13 cellular contexts compared by ENCODE assay signal in genomic region chr17:45110676-45111611, GRCh38. TPM values are rescaled to one million over a fixed set of nuclear protein-coding genes. Genes with fewer than 3 reads are reported as not detected.
DNase-seq lines count a peak whose midpoint lies in the region; ATAC-seq and TF ChIP-seq lines count a peak whose summit lies in the region.
"Had no signal": no experiment of that assay in that cellular context is flagged by ENCODE, and none has a peak within 500 bp of the region (broad histone marks: within the 10 kb centered on the region; RNA-seq: fewer than 3 reads in every experiment).

No MANE protein-coding gene starts in this region.

- peaks cover 45% of the 10 kb centered on the region for H3K36me3 ChIP-seq in skeletal muscle satellite cell (ENCODE audit: insufficient read depth, low read length)
- H3K36me3 ChIP-seq in A673 (ENCODE audit: insufficient read depth, low read length, poor library complexity, severe bottlenecking), result no peaks in the 10 kb centered on the region
- peaks cover 42% of the 10 kb centered on the region for H3K36me3 ChIP-seq in lower lobe of right lung
- peaks cover 23% of the 10 kb centered on the region for H3K36me3 ChIP-seq in effector memory CD4-positive, alpha-beta T cell (ENCODE audit: control insufficient read depth, insufficient read depth, low read length)

- peak; percentile 81 for DNase-seq in G401 (ENCODE audit: low spot score)
- peak; percentile 57 to 78 (median 78) for DNase-seq in right cardiac atrium
- no peak for DNase-seq in A673 (ENCODE audit: low spot score)
- no peak for DNase-seq in lower lobe of right lung
- DNase-seq in effector memory CD4-positive, alpha-beta T cell, result no peak
- DNase-seq: activated CD4-positive, alpha-beta T cell treated with anti-CD3 and anti-CD28 coated beads, Interleukin-2, amount 50 U/mL, for 48 hours; COR-L47; NCI-H146; Peyer's patch had no signal

- no peak for TF ChIP-seq CTCF in brain (conservative IDR thresholded peaks at IDR 0.05)
- TF ChIP-seq CTCF in A673 (conservative IDR thresholded peaks at IDR 0.05; ENCODE audit: low read depth, low read length), result no peak
- no peak for TF ChIP-seq CTCF in lower lobe of right lung (IDR thresholded peaks at IDR 0.05)

- BruUV-seq in A673 (replicated peaks; lab: Mats Ljungman, UMichigan), result no TSS peak

- no peak overlapping the region for H3K4me3 ChIP-seq in right cardiac atrium (ENCODE audit: low read length)
- H3K4me3 ChIP-seq in skeletal muscle satellite cell (ENCODE audit: low read length), result no peak overlapping the region
- H3K4me3 ChIP-seq in A673 (ENCODE audit: low read depth, low read length, poor library complexity, severe bottlenecking), result no peak overlapping the region
- no peak overlapping the region for H3K4me3 ChIP-seq in lower lobe of right lung
- no peak overlapping the region for H3K4me3 ChIP-seq in effector memory CD4-positive, alpha-beta T cell (ENCODE audit: insufficient read depth, low read depth, low read length, poor library complexity, severe bottlenecking)
- H3K4me3 ChIP-seq: Peyer's patch had no signal

- CTCF ChIA-PET in A673 (lab: Charles Lee), result no interaction called here

- intact Hi-C loops in right cardiac atrium (cut with DNase I), result no loop called here
- intact Hi-C loops in A673 (cut with micrococcal nuclease; ENCODE audit: unreplicated experiment), result no loop called here
- intact Hi-C loops in lower lobe of right lung (cut with DNase I), result no loop called here

- H3K27me3 Mint-ChIP-seq in brain, result no peaks in the 10 kb centered on the region

- no peaks in the 10 kb centered on the region for H3K9me3 Mint-ChIP-seq in brain

- WGBS in right cardiac atrium, result 47% methylated on average over 16 of the region's 16 CpGs

- no peak overlapping the region for H3K4me2 ChIP-seq in skeletal muscle satellite cell (ENCODE audit: low read length)

- ATAC-seq in right cardiac atrium (peak; percentile 70), lower lobe of right lung (no peak), HG02571 (IDR thresholded peaks at IDR 0.05; ENCODE audit: unreplicated experiment) (no peak)

- H3K27ac Mint-ChIP-seq in brain, result peak overlapping the region; percentile 86 to 98 (median 96)

- H3K4me3 Mint-ChIP-seq in brain, result peak overlapping the region in 1 of 5 experiments; percentile 53

- peaks cover 7% of the 10 kb centered on the region for H3K36me3 Mint-ChIP-seq in brain

- H3K9me3 ChIP-seq in right cardiac atrium (ENCODE audit: control insufficient read depth, low read length), result no peaks in the 10 kb centered on the region
- no peaks in the 10 kb centered on the region for H3K9me3 ChIP-seq in skeletal muscle satellite cell (replicated peaks; ENCODE audit: low read length)
- H3K9me3 ChIP-seq in A673 (ENCODE audit: low read depth, low read length, poor library complexity, severe bottlenecking), result no peaks in the 10 kb centered on the region
- H3K9me3 ChIP-seq in lower lobe of right lung, result no peaks in the 10 kb centered on the region
- H3K9me3 ChIP-seq in effector memory CD4-positive, alpha-beta T cell (ENCODE audit: control insufficient read depth, low read length), result no peaks in the 10 kb centered on the region
- H3K9me3 ChIP-seq: Peyer's patch had no signal

- POLR2A ChIA-PET in A673 (lab: Charles Lee; ENCODE audit: low non-redundant PET), result no interaction called here

- H3K27ac ChIP-seq in right cardiac atrium (ENCODE audit: low read length) (peak overlapping the region; percentile 97), A673 (ENCODE audit: low read depth, low read length, poor library complexity, severe bottlenecking) (no peak overlapping the region), lower lobe of right lung (no peak overlapping the region)
- H3K27ac ChIP-seq in effector memory CD4-positive, alpha-beta T cell (ENCODE audit: insufficient read depth, low read length, poor library complexity, severe bottlenecking), result no peak overlapping the region
- H3K27ac ChIP-seq: HL-60 had no signal

- peaks cover 6% of the 10 kb centered on the region for H3K4me1 ChIP-seq in right cardiac atrium (ENCODE audit: control insufficient read depth, insufficient read depth, low read length)
- H3K4me1 ChIP-seq in skeletal muscle satellite cell (ENCODE audit: control insufficient read depth, insufficient read depth, low read length), result peaks cover 6% of the 10 kb centered on the region
- H3K4me1 ChIP-seq in A673 (ENCODE audit: insufficient read depth, low read length, poor library complexity, severe bottlenecking), result no peaks in the 10 kb centered on the region
- H3K4me1 ChIP-seq in lower lobe of right lung, result no peaks in the 10 kb centered on the region
- H3K4me1 ChIP-seq in effector memory CD4-positive, alpha-beta T cell (ENCODE audit: control insufficient read depth, insufficient read depth, low read length, poor library complexity, severe bottlenecking), result no peaks in the 10 kb centered on the region

- H3K9ac ChIP-seq in skeletal muscle satellite cell (ENCODE audit: low read depth, low read length), result peak overlapping the region; percentile 18

- in situ Hi-C loops in G401 (cut with HindIII; ENCODE audit: low sequenced_read_pairs), result no loop called here

- H3K27me3 ChIP-seq in right cardiac atrium (ENCODE audit: control insufficient read depth, insufficient read depth), result no peaks in the 10 kb centered on the region
- no peaks in the 10 kb centered on the region for H3K27me3 ChIP-seq in skeletal muscle satellite cell (ENCODE audit: control insufficient read depth, insufficient read depth, low read length)
- no peaks in the 10 kb centered on the region for H3K27me3 ChIP-seq in A673 (replicated peaks; ENCODE audit: insufficient read depth, low read depth, low read length, poor library complexity)
- no peaks in the 10 kb centered on the region for H3K27me3 ChIP-seq in lower lobe of right lung (ENCODE audit: low read depth)
- H3K27me3 ChIP-seq in effector memory CD4-positive, alpha-beta T cell (replicated peaks; ENCODE audit: control insufficient read depth, insufficient read depth, low read length, poor library complexity, severe bottlenecking), result no peaks in the 10 kb centered on the region
- H3K27me3 ChIP-seq: Peyer's patch had no signal

- peaks cover 9% of the 10 kb centered on the region for H3K4me1 Mint-ChIP-seq in brain

RNA-seq across cellular contexts. Expression of gene PLCD3, which starts 21.4 kb away (rescaled TPM):
- total RNA-seq in G401 (2014; rRNA removed; shearing (Covaris generic)), result 29.2 and 86.2 TPM in 2 replicates
- polyA plus RNA-seq in brain (ENCODE audit: insufficient read depth, low read depth, low replicate concordance) (35.8 TPM), right cardiac atrium (100 TPM)
- total RNA-seq in right cardiac atrium (100 to 1,000 TPM in 3 of 4 donors, 10 to 100 TPM in 1; 94.2 to 164 (median 138) TPM), A673 (2021) (12.0 and 18.5 TPM in 2 replicates), lower lobe of right lung (38.3 TPM)
- total RNA-seq in skeletal muscle satellite cell (2012; rRNA removed), result 5.3 and 13.3 TPM in 2 replicates

RNA-seq across cellular contexts. Expression of gene ACBD4, which starts 24.5 kb away (rescaled TPM):
- 0.49 and 6.1 TPM in 2 replicates for total RNA-seq in G401 (2014; rRNA removed; shearing (Covaris generic))
- polyA plus RNA-seq in brain (ENCODE audit: insufficient read depth, low read depth, low replicate concordance) (7.6 TPM), right cardiac atrium (12.0 TPM)
- total RNA-seq in right cardiac atrium (10 to 100 TPM; 11.9 to 14.8 (median 12.6) TPM), A673 (2021) (1.4 and 4.2 TPM in 2 replicates), lower lobe of right lung (16.6 TPM)
- 0.87 and 4.6 TPM in 2 replicates for total RNA-seq in skeletal muscle satellite cell (2012; rRNA removed)

RNA-seq across cellular contexts. Expression of gene HEXIM1, which starts 37.3 kb away (rescaled TPM):
- 24.1 and 26.3 TPM in 2 replicates for total RNA-seq in G401 (2014; rRNA removed; shearing (Covaris generic))
- polyA plus RNA-seq in brain (ENCODE audit: insufficient read depth, low read depth, low replicate concordance) (10.8 TPM), right cardiac atrium (21.2 TPM)
- total RNA-seq in right cardiac atrium (10 to 100 TPM; 37.1 to 42.6 (median 40.6) TPM), A673 (2021) (21.2 and 22.1 TPM in 2 replicates), lower lobe of right lung (33.9 TPM)
- total RNA-seq in skeletal muscle satellite cell (2012; rRNA removed), result 4.2 and 4.3 TPM in 2 replicates

RNA-seq across cellular contexts. Expression of gene NMT1, which starts 49.8 kb away (rescaled TPM):
- 117 and 153 TPM in 2 replicates for total RNA-seq in G401 (2014; rRNA removed; shearing (Covaris generic))
- polyA plus RNA-seq in brain (ENCODE audit: insufficient read depth, low read depth, low replicate concordance) (60.8 TPM), right cardiac atrium (33.4 TPM)
- total RNA-seq in right cardiac atrium (100 to 1,000 TPM in 1 of 4 donors, 10 to 100 TPM in 3; 66.3 to 105 (median 72.2) TPM), A673 (2021) (108 and 118 TPM in 2 replicates), lower lobe of right lung (117 TPM)
- total RNA-seq in skeletal muscle satellite cell (2012; rRNA removed), result 58.3 and 64.9 TPM in 2 replicates

RNA-seq across cellular contexts. Expression of gene HEXIM2, which starts 50.7 kb away (rescaled TPM):
- 16.6 and 18.8 TPM in 2 replicates for total RNA-seq in G401 (2014; rRNA removed; shearing (Covaris generic))
- polyA plus RNA-seq in brain (ENCODE audit: insufficient read depth, low read depth, low replicate concordance) (17.2 TPM), right cardiac atrium (6.5 TPM)
- total RNA-seq in right cardiac atrium (1 to 10 TPM; 3.5 to 8.2 (median 6.6) TPM), A673 (2021) (4.6 and 4.8 TPM in 2 replicates), lower lobe of right lung (6.4 TPM)
- total RNA-seq in skeletal muscle satellite cell (2012; rRNA removed), result 4.6 and 8.3 TPM in 2 replicates

Comparison
In these comparisons a context has a peak if more than half of its experiments do, and no peak if none do; other contexts are left out.
1. DNase-seq: peak in G401 (single experiment) and right cardiac atrium (3 of 3); none in A673 (single experiment), lower lobe of right lung (single experiment) and effector memory CD4-positive, alpha-beta T cell (0 of 3).
2. ATAC-seq: peak in right cardiac atrium (2 of 2); none in lower lobe of right lung (0 of 2) and HG02571 (single experiment).